ENCODE assay signal across 19 cellular contexts in genomic region chr14:22797017-22797917, GRCh38. TPM values are rescaled to one million over a fixed set of nuclear protein-coding genes. Genes with fewer than 3 reads are reported as not detected.
DNase-seq lines count a peak whose midpoint lies in the region; ATAC-seq, FAIRE-seq and TF ChIP-seq lines count a peak whose summit lies in the region.
"Had no signal": no experiment of that assay in that cellular context is flagged by ENCODE, and none has a peak within 500 bp of the region (broad histone marks: within the 10 kb centered on the region; RNA-seq: fewer than 3 reads in every experiment).

No MANE protein-coding gene starts in this region.

- H2BK15ac ChIP-seq in H9 (ENCODE audit: low read depth, low read length), result no peak overlapping the region

- H3K4me2 ChIP-seq in H9 (ENCODE audit: insufficient read depth, insufficient read length, low read length) (no peak overlapping the region), K562 (ENCODE audit: insufficient read depth, low read length) (peak overlapping the region; percentile 57)

- FAIRE-seq in K562 (lab: Jason Lieb, UNC), result peak; percentile 90
- FAIRE-seq: D721Med, endometrium had no signal

- intact Hi-C loops in K562 (cut with micrococcal nuclease) (no loop called here), left ventricle myocardium inferior (cut with micrococcal nuclease) (no loop called here)

- no peak for TF ChIP-seq POLR2A in K562 (conservative IDR thresholded peaks at IDR 0.05)

- no peaks in the 10 kb centered on the region for H3K79me1 ChIP-seq in H9 (ENCODE audit: insufficient read depth, low read depth, low read length, poor library complexity, severe bottlenecking)

- POLR2A ChIA-PET in K562 (lab: Yijun Ruan, JAX), result interaction anchor here (0.6 to 1.4 kb wide), 3 partner anchors 10 to 16 kb away, joined by 3 read pairs; no protein-coding TSS in a partner anchor

- no peak overlapping the region for H2BK5ac ChIP-seq in H9 (ENCODE audit: insufficient read length, low read length)

- H3K27ac Mint-ChIP-seq in H9, result peak overlapping the region; percentile 42 to 82 (median 45); a peak in 4 of 7 replicates

- no peak overlapping the region for H3K14ac ChIP-seq in H9 (ENCODE audit: insufficient read depth, low read length)

- H2BK12ac ChIP-seq in H9 (ENCODE audit: insufficient read length, low read depth, low read length), result no peak overlapping the region

- H4K5ac ChIP-seq in H9 (ENCODE audit: insufficient read length, low read depth, low read length), result no peak overlapping the region

- H3K9me3 Mint-ChIP-seq in H9, result peaks cover 2 to 3% of the 10 kb centered on the region in 2 experiments; a peak in 3 of 5 replicates

- no peak overlapping the region for H3K4me3 Mint-ChIP-seq in H9

- peaks cover 2% of the 10 kb centered on the region for H3K27me3 Mint-ChIP-seq in H9 (ENCODE audit: low read depth)

- no peak overlapping the region for H4K8ac ChIP-seq in H9 (replicated peaks; ENCODE audit: insufficient read length, low read depth, low read length)

- no peak overlapping the region for H3K56ac ChIP-seq in H9 (ENCODE audit: insufficient read length, low read depth, low read length)

- no CpG with 5 or more reads among the region's 5 CpGs for WGBS in H9 (ENCODE audit: extremely low coverage, insufficient read length, low lambda C conversion rate)
- 7% methylated on average over 5 of the region's 5 CpGs for WGBS in K562 (ENCODE audit: insufficient coverage, low coverage, missing lambda C conversion rate)

- in situ Hi-C loops in K562 (cut with MboI), result no loop called here

- H3K9me3 ChIP-seq in H9 (ENCODE audit: control insufficient read depth, low read depth, low read length) (no peaks in the 10 kb centered on the region), K562 (replicated peaks; ENCODE audit: control insufficient read depth, insufficient read depth, low read depth, low read length) (no peaks in the 10 kb centered on the region), left ventricle myocardium inferior (replicated peaks) (no peaks in the 10 kb centered on the region)
- H3K9me3 ChIP-seq: left lung, testis had no signal

- H3K4ac ChIP-seq in H9 (ENCODE audit: low read depth, low read length), result no peak overlapping the region

- DNase-seq in H9, result no peak
- peak; percentile 50 to 79 (median 64) for DNase-seq in K562 (ENCODE audit: extremely low read depth in 1 of 4, low spot score in 3 of 4)
- DNase-seq in renal cortical epithelial cell (ENCODE audit: low read depth), result peak; percentile 95
- no peak for DNase-seq in left ventricle myocardium inferior
- no peak for DNase-seq in activated naive CD4-positive, alpha-beta T cell treated with anti-CD3 and anti-CD28 coated beads, Interleukin-2, amount 50 U/mL, for 16 hours
- DNase-seq: activated CD8-positive, alpha-beta memory T cell treated with anti-CD3 and anti-CD28 coated beads, Interleukin-2, amount 50 U/mL, for 48 hours; activated naive CD4-positive, alpha-beta T cell; aorta; GOT3; left lung; NCI-H1694; NCI-H446; stimulated activated CD4-positive, alpha-beta T cell treated with anti-CD3 and anti-CD28 coated beads, Interleukin-4, amount 100 ng/mL, for 4 hours; testis had no signal

- H3K9ac ChIP-seq in H9 (ENCODE audit: extremely low read depth, insufficient read length, low read length) (no peak overlapping the region), K562 (ENCODE audit: insufficient read depth in 1 of 2, low read depth in 2 of 2, low read length in 2 of 2) (0 out of 4 replicates have a peak overlapping the region, but pooled peaks of 1 of the 2 experiments have one; percentile 3)
- H3K9ac ChIP-seq: parathyroid adenoma had no signal

- CTCF ChIA-PET in K562 (lab: Yijun Ruan, JAX; ENCODE audit: low intra/inter-chr PET ratio), result no interaction called here

- peaks cover 9% of the 10 kb centered on the region; the same call in 1 of the 2 replicates for H3K4me1 ChIP-seq in H9 (ENCODE audit: insufficient read depth, low read length)
- H3K4me1 ChIP-seq in K562 (replicated peaks in 1 of 2; ENCODE audit: control insufficient read depth in 2 of 2, insufficient read depth in 2 of 2, low read length in 2 of 2), result peaks cover 15 to 20% of the 10 kb centered on the region in 2 experiments; a peak in 4 of 5 replicates
- no peaks in the 10 kb centered on the region for H3K4me1 ChIP-seq in left ventricle myocardium inferior
- H3K4me1 ChIP-seq: testis had no signal

- TF ChIP-seq RAD21 in K562 (CRISPR knock-in tag; conservative IDR thresholded peaks at IDR 0.05 in 1 of 2, IDR thresholded peaks at IDR 0.05 in 1 of 2), result no peak

- no peak overlapping the region for H4K91ac ChIP-seq in H9 (ENCODE audit: insufficient read length, low read depth, low read length)

- peak; percentile 38; the same call in 1 of the 2 replicates for TF ChIP-seq EP300 in K562 (IDR thresholded peaks at IDR 0.05; ENCODE audit: low read length)

- no peak overlapping the region for H3K23ac ChIP-seq in H9 (ENCODE audit: insufficient read length, low read depth, low read length)

- no peak overlapping the region for H2AK5ac ChIP-seq in H9 (ENCODE audit: insufficient read length, low read length)

- H2BK20ac ChIP-seq in H9 (ENCODE audit: low read depth, low read length, poor library complexity, severe bottlenecking), result no peak overlapping the region

- no peak overlapping the region for H2BK120ac ChIP-seq in H9 (ENCODE audit: low read depth, low read length, poor library complexity, severe bottlenecking)

- no TSS peak for BruUV-seq in K562 (replicated peaks; lab: Mats Ljungman, UMichigan)

- no peaks in the 10 kb centered on the region for H3K9me1 ChIP-seq in K562 (ENCODE audit: control insufficient read depth, insufficient read depth, low read length)

- TF ChIP-seq CTCF in H9 (conservative IDR thresholded peaks at IDR 0.05), result no peak
- TF ChIP-seq CTCF in K562 (IDR thresholded peaks at IDR 0.05 in 2 of 3, conservative IDR thresholded peaks at IDR 0.05 in 1 of 3; ENCODE audit: insufficient read depth in 2 of 3, low read depth in 1 of 3, low read length in 3 of 3), result no peak
- TF ChIP-seq CTCF in left ventricle myocardium inferior (IDR thresholded peaks at IDR 0.05; ENCODE audit: borderline replicate concordance), result no peak

- H3K18ac ChIP-seq in H9 (ENCODE audit: insufficient read length, low read depth, low read length), result no peak overlapping the region

- H3K27ac ChIP-seq in H9 (ENCODE audit: insufficient read length, low read depth, low read length) (no peak overlapping the region), K562 (ENCODE audit: extremely low read depth, low read depth, low read length) (no peak overlapping the region; the same call in 2 of the 3 replicates), left ventricle myocardium inferior (replicated peaks) (no peak overlapping the region)
- H3K27ac ChIP-seq: parathyroid adenoma, testis had no signal

- ATAC-seq in K562 (peak; percentile 82), GM18511 (IDR thresholded peaks at IDR 0.05; ENCODE audit: unreplicated experiment) (no peak)
- ATAC-seq: left lung had no signal

- peaks cover 17 to 18% of the 10 kb centered on the region in 2 experiments for H3K4me1 Mint-ChIP-seq in H9

- H3K23me2 ChIP-seq in H9 (ENCODE audit: insufficient read length, low read depth, low read length, poor library complexity, severe bottlenecking), result no peaks in the 10 kb centered on the region

- no peak overlapping the region for H3T11ph ChIP-seq in H9 (ENCODE audit: low read length)

- H2AFZ ChIP-seq in H9 (ENCODE audit: low read length) (no peak overlapping the region), K562 (ENCODE audit: low read depth, low read length) (peak overlapping the region; percentile 77)
- H2AFZ ChIP-seq: parathyroid adenoma had no signal

- H3K36me3 ChIP-seq in K562 (ENCODE audit: control insufficient read depth, insufficient read depth, low read length), result no peaks in the 10 kb centered on the region
- no peaks in the 10 kb centered on the region for H3K36me3 ChIP-seq in left ventricle myocardium inferior
- H3K36me3 ChIP-seq: left lung had no signal

- H4K20me1 ChIP-seq in H9 (ENCODE audit: control insufficient read depth, insufficient read depth, insufficient read length), result no peaks in the 10 kb centered on the region
- H4K20me1 ChIP-seq in K562 (replicated peaks; ENCODE audit: control insufficient read depth, insufficient read depth, low read length), result no peaks in the 10 kb centered on the region

- H3K27me3 ChIP-seq in H9 (ENCODE audit: insufficient read depth, low read length) (no peaks in the 10 kb centered on the region), K562 (ENCODE audit: control insufficient read depth in 2 of 2, insufficient read depth in 2 of 2, low read length in 2 of 2) (no peaks in the 10 kb centered on the region), left ventricle myocardium inferior (ENCODE audit: low read depth) (no peaks in the 10 kb centered on the region)
- H3K27me3 ChIP-seq: left lung, testis had no signal

- H3K36me3 Mint-ChIP-seq in H9 (ENCODE audit: insufficient read depth in 1 of 3, low read depth in 3 of 3), result peaks cover 0 to 4% (median 2%) of the 10 kb centered on the region in 3 experiments; a peak in 3 of 7 replicates

- H3K79me2 ChIP-seq in H9 (ENCODE audit: insufficient read depth, low read length), result no peaks in the 10 kb centered on the region; the same call in 1 of the 2 replicates
- no peaks in the 10 kb centered on the region for H3K79me2 ChIP-seq in K562 (ENCODE audit: control insufficient read depth, insufficient read depth, low read length)

- H3K4me3 ChIP-seq in K562 (no peak overlapping the region), left ventricle myocardium inferior (no peak overlapping the region)
- H3K4me3 ChIP-seq: left lung, testis had no signal

RNA-seq across cellular contexts. Expression of gene SLC7A7, which starts 18.0 kb away (rescaled TPM):
- total RNA-seq in H9 (2021) (2.5 and 3.1 TPM in 2 replicates), K562 (2014; rRNA removed) (0.41 TPM in 1 of 2 replicates, not detected in the other), K562 (2014; rRNA removed; fragmentation: Illumina TruSeq; extraction: Trizol) (0.07 TPM in 1 of 2 replicates, not detected in the other), K562 (2015; rRNA removed; fragmentation: Illumina TruSeq; extraction: Trizol) (0.11 and 0.14 TPM in 2 replicates), K562 (2021) (0.36 and 0.60 TPM in 2 replicates), renal cortical epithelial cell (12.7 and 18.4 TPM in 2 replicates), left ventricle myocardium inferior (4.6 TPM)
- total RNA-seq in K562 (2011; cell fraction: chromatin; rRNA removed; ENCODE audit: low replicate concordance), result 0.69 and 0.76 TPM in 2 replicates
- 0.33 and 0.53 TPM in 2 replicates for total RNA-seq in K562 (2011; cell fraction: nucleolus; rRNA removed)
- 0.31 and 0.66 TPM in 2 replicates for total RNA-seq in K562 (2011; cell fraction: nucleoplasm; rRNA removed)
- polyA plus RNA-seq in K562 (2011; rRNA removed) (0.38 and 0.45 TPM in 2 replicates), K562 (2014; fragmentation: Illumina TruSeq; extraction: Trizol) (0.22 and 0.46 TPM in 2 replicates), K562 (2014; fragmentation: Nextera tagmentation; extraction: Ambion mirVana) (under 1 TPM; 0.24 to 0.32 TPM), K562 (2014; rRNA removed) (0.68 and 1.0 TPM in 2 replicates)
- polyA plus RNA-seq in K562 (2011; cell fraction: cytosol; rRNA removed), result 0.27 TPM in 2 replicates
- 0.29 and 0.48 TPM in 2 replicates for polyA plus RNA-seq in K562 (2011; cell fraction: nucleus; rRNA removed)
- polyA plus RNA-seq in K562 (2012), result 0.20 and 0.80 TPM in 2 replicates
- 0.27 and 0.39 TPM in 2 replicates for polyA minus RNA-seq in K562 (2011; rRNA and poly(A)+ RNA removed)
- not detected in 2 replicates for polyA minus RNA-seq in K562 (2011; cell fraction: cytosol; rRNA and poly(A)+ RNA removed)
- polyA minus RNA-seq in K562 (2011; cell fraction: nucleus; rRNA and poly(A)+ RNA removed), result not detected in 2 replicates
- total RNA-seq: T-helper 2 cell treated with Interferon-gamma antibody and Interleukin-4, amounts not matched to agents 100 ng/mL and 5 ng/mL, for 36 hours had no signal

RNA-seq across cellular contexts. Expression of gene OXA1L, which starts 30.8 kb away (rescaled TPM):
- total RNA-seq in H9 (2021) (115 and 128 TPM in 2 replicates), K562 (2014; rRNA removed) (145 and 157 TPM in 2 replicates), K562 (2014; rRNA removed; fragmentation: Illumina TruSeq; extraction: Trizol) (99.6 and 100 TPM in 2 replicates), K562 (2015; rRNA removed; fragmentation: Illumina TruSeq; extraction: Trizol) (115 TPM in 2 replicates), K562 (2021) (119 and 125 TPM in 2 replicates), renal cortical epithelial cell (28.8 and 42.4 TPM in 2 replicates), left ventricle myocardium inferior (182 TPM)
- 185 and 201 TPM in 2 replicates for total RNA-seq in K562 (2011; cell fraction: chromatin; rRNA removed; ENCODE audit: low replicate concordance)
- total RNA-seq in K562 (2011; cell fraction: nucleolus; rRNA removed), result 139 and 158 TPM in 2 replicates
- total RNA-seq in K562 (2011; cell fraction: nucleoplasm; rRNA removed), result 191 and 256 TPM in 2 replicates
- polyA plus RNA-seq in K562 (2011; rRNA removed) (166 and 183 TPM in 2 replicates), K562 (2014; fragmentation: Illumina TruSeq; extraction: Trizol) (204 and 210 TPM in 2 replicates), K562 (2014; fragmentation: Nextera tagmentation; extraction: Ambion mirVana) (100 to 1,000 TPM; 137 to 166 TPM), K562 (2014; rRNA removed) (195 and 210 TPM in 2 replicates)
- 170 and 202 TPM in 2 replicates for polyA plus RNA-seq in K562 (2011; cell fraction: cytosol; rRNA removed)
- 331 and 388 TPM in 2 replicates for polyA plus RNA-seq in K562 (2011; cell fraction: nucleus; rRNA removed)
- polyA plus RNA-seq in K562 (2012), result 129 and 159 TPM in 2 replicates
- 103 and 117 TPM in 2 replicates for polyA minus RNA-seq in K562 (2011; rRNA and poly(A)+ RNA removed)
- polyA minus RNA-seq in K562 (2011; cell fraction: cytosol; rRNA and poly(A)+ RNA removed), result 64.9 and 65.9 TPM in 2 replicates
- 81.6 and 132 TPM in 2 replicates for polyA minus RNA-seq in K562 (2011; cell fraction: nucleus; rRNA and poly(A)+ RNA removed)

RNA-seq across cellular contexts. Expression of gene MRPL52, which starts 32.4 kb away (rescaled TPM):
- 174 and 190 TPM in 2 replicates for total RNA-seq in H9 (2021)
- total RNA-seq in K562 (2011; cell fraction: chromatin; rRNA removed; ENCODE audit: low replicate concordance), result 70.4 and 75.8 TPM in 2 replicates
- total RNA-seq in K562 (2011; cell fraction: nucleolus; rRNA removed), result 57.0 and 70.0 TPM in 2 replicates
- total RNA-seq in K562 (2011; cell fraction: nucleoplasm; rRNA removed), result 73.5 and 91.2 TPM in 2 replicates
- 161 and 168 TPM in 2 replicates for total RNA-seq in K562 (2014; rRNA removed)
- total RNA-seq in K562 (2014; rRNA removed; fragmentation: Illumina TruSeq; extraction: Trizol), result 162 and 169 TPM in 2 replicates
- total RNA-seq in K562 (2015; rRNA removed; fragmentation: Illumina TruSeq; extraction: Trizol), result 169 and 170 TPM in 2 replicates
- total RNA-seq in K562 (2021), result 213 and 214 TPM in 2 replicates
- 107 and 113 TPM in 2 replicates for polyA plus RNA-seq in K562 (2011; rRNA removed)
- 60.6 and 83.2 TPM in 2 replicates for polyA plus RNA-seq in K562 (2011; cell fraction: cytosol; rRNA removed)
- polyA plus RNA-seq in K562 (2011; cell fraction: nucleus; rRNA removed), result 55.8 and 68.8 TPM in 2 replicates
- polyA plus RNA-seq in K562 (2012), result 149 and 246 TPM in 2 replicates
- 71.1 and 71.5 TPM in 2 replicates for polyA plus RNA-seq in K562 (2014; fragmentation: Illumina TruSeq; extraction: Trizol)
- 10 to 100 TPM; 56.5 to 79.8 TPM for polyA plus RNA-seq in K562 (2014; fragmentation: Nextera tagmentation; extraction: Ambion mirVana)
- polyA plus RNA-seq in K562 (2014; rRNA removed), result 173 and 220 TPM in 2 replicates
- 24.4 and 36.8 TPM in 2 replicates for polyA minus RNA-seq in K562 (2011; rRNA and poly(A)+ RNA removed)
- polyA minus RNA-seq in K562 (2011; cell fraction: cytosol; rRNA and poly(A)+ RNA removed), result 42.3 and 44.0 TPM in 2 replicates
- polyA minus RNA-seq in K562 (2011; cell fraction: nucleus; rRNA and poly(A)+ RNA removed), result 20.5 and 28.9 TPM in 2 replicates
- 17.1 and 61.1 TPM in 2 replicates for total RNA-seq in renal cortical epithelial cell
- total RNA-seq in left ventricle myocardium inferior, result 110 TPM

RNA-seq across cellular contexts. Expression of gene MMP14, which starts 39.1 kb away (rescaled TPM):
- 56.5 and 60.3 TPM in 2 replicates for total RNA-seq in H9 (2021)
- 9.3 and 17.2 TPM in 2 replicates for total RNA-seq in K562 (2011; cell fraction: chromatin; rRNA removed; ENCODE audit: low replicate concordance)
- 8.4 and 8.8 TPM in 2 replicates for total RNA-seq in K562 (2011; cell fraction: nucleolus; rRNA removed)
- 7.2 and 9.0 TPM in 2 replicates for total RNA-seq in K562 (2011; cell fraction: nucleoplasm; rRNA removed)
- 0.36 and 0.65 TPM in 2 replicates for total RNA-seq in K562 (2014; rRNA removed)
- total RNA-seq in K562 (2014; rRNA removed; fragmentation: Illumina TruSeq; extraction: Trizol), result 0.51 and 0.80 TPM in 2 replicates
- total RNA-seq in K562 (2015; rRNA removed; fragmentation: Illumina TruSeq; extraction: Trizol), result 0.94 and 0.98 TPM in 2 replicates
- 2.3 and 4.5 TPM in 2 replicates for total RNA-seq in K562 (2021)
- polyA plus RNA-seq in K562 (2011; rRNA removed), result 2.1 and 2.9 TPM in 2 replicates
- 3.2 and 3.4 TPM in 2 replicates for polyA plus RNA-seq in K562 (2011; cell fraction: cytosol; rRNA removed)
- polyA plus RNA-seq in K562 (2011; cell fraction: nucleus; rRNA removed), result 15.7 and 30.4 TPM in 2 replicates
- 1.5 and 4.9 TPM in 2 replicates for polyA plus RNA-seq in K562 (2012)
- 1.2 and 1.3 TPM in 2 replicates for polyA plus RNA-seq in K562 (2014; fragmentation: Illumina TruSeq; extraction: Trizol)
- polyA plus RNA-seq in K562 (2014; fragmentation: Nextera tagmentation; extraction: Ambion mirVana), result not detected
- polyA plus RNA-seq in K562 (2014; rRNA removed), result 2.8 and 5.8 TPM in 2 replicates
- 0.35 and 0.39 TPM in 2 replicates for polyA minus RNA-seq in K562 (2011; rRNA and poly(A)+ RNA removed)
- polyA minus RNA-seq in K562 (2011; cell fraction: cytosol; rRNA and poly(A)+ RNA removed), result 1.0 TPM in 1 of 2 replicates, not detected in the other
- 2.0 and 2.6 TPM in 2 replicates for polyA minus RNA-seq in K562 (2011; cell fraction: nucleus; rRNA and poly(A)+ RNA removed)
- 180 and 295 TPM in 2 replicates for total RNA-seq in renal cortical epithelial cell
- 22.1 TPM for total RNA-seq in left ventricle myocardium inferior

Comparison
In these comparisons a context has a peak if more than half of its experiments do, and no peak if none do; other contexts are left out.
1. DNase-seq: peak in K562 (4 of 4) and renal cortical epithelial cell (single experiment); none in H9 (single experiment), left ventricle myocardium inferior (single experiment) and activated naive CD4-positive, alpha-beta T cell treated with anti-CD3 and anti-CD28 coated beads, Interleukin-2, amount 50 U/mL, for 16 hours (single experiment).